In the genomic region with DNA sequence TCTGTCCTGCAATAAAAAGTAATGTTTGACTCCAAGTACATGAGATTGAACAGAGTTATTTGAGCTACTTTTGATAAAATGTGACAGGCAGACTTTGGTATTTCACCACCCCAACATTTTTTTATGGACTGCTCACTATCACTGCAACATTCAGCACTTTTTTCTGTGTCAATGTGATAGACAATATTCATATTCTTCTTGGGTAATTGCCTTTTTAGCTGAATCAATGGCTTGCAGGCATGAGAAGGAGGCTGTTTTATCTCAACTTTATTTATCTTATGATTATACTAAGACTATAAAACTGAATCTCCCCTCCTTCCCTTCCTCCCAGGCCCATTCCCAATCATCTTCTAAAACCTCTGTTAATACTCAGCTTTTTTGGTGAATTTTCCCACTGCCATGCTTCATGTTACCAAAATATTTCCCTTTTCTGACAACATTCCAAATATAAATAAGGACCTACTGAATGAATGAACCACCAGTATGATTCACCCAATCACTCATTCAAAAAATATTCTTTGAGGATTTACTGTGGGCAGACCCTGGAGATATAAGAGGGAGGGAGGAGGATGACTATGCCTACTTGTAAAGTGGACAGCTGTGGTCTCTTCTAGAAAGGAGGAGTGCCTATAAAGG, we compare ENCODE assay signal across 1 cellular context.
TF ChIP-seq lines count a peak whose summit lies in the region.

No MANE protein-coding gene starts in this region.

TF ChIP-seq in IMR-90, 13 proteins besides CTCF, POLR2A, EP300 and RAD21 (continued from another document):
- TF ChIP-seq, protein P1, sequence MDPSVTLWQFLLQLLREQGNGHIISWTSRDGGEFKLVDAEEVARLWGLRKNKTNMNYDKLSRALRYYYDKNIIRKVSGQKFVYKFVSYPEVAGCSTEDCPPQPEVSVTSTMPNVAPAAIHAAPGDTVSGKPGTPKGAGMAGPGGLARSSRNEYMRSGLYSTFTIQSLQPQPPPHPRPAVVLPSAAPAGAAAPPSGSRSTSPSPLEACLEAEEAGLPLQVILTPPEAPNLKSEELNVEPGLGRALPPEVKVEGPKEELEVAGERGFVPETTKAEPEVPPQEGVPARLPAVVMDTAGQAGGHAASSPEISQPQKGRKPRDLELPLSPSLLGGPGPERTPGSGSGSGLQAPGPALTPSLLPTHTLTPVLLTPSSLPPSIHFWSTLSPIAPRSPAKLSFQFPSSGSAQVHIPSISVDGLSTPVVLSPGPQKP (IDR thresholded peaks at IDR 0.05; ENCODE audit: borderline replicate concordance, low read depth, low read length): no peak
